ENCODE assay signal across 9 cellular contexts in the genomic region with DNA sequence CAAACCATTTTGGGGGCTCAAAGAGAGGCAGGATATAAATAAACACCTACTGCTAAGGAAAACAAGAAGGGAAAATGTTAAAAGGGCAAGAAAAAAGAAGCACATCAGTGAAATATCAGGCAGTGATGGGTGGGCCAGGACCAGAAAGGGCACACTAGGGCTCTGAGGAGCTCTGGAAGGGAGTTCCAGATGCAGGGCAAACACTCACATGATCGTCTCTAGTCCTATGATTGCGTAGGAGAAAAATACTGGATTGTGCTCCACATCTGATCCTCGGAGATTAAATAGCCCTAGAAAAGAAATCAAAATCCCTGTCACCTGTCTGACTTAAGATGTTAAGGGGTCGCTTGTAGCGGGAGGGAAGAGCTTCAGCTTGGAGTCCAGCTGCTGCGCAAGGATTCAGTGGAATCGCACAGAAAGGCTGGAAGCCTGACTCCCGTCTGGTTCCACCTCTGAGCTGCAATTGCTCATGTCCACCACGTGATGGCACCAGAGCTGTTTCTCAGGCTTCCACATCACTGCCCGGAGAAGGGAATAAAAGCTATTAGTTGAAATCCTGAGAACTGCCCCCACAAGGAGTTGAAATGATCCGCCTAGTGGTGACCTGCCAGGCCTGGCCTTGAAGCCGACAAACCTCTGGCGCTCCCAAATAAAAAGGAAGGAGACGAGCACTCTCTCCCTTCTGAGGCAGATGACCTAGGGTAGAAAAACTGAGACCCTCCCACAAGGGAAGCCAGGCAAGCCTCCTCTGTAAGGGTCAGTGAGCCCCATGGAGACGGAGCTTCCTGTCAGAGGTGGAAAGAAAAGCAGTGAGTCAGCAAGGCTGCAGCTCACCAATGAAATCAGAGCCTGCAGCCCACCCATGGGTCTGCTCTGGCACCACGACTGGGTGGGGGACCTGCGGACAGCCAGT. TPM values are rescaled to one million over a fixed set of nuclear protein-coding genes. Genes with fewer than 3 reads are reported as not detected.
DNase-seq lines count a peak whose midpoint lies in the region; ATAC-seq lines count a peak whose summit lies in the region.
"Had no signal": no experiment of that assay in that cellular context is flagged by ENCODE, and none has a peak within 500 bp of the region (broad histone marks: within the 10 kb centered on the region; RNA-seq: fewer than 3 reads in every experiment).

No MANE protein-coding gene starts in this region.

- no peaks in the 10 kb centered on the region for H3K27me3 ChIP-seq in BLaER1 treated with 17β-estradiol and CSF1 and Interleukin-3, amounts not matched to agents 10 nM and 100 nM
- no peaks in the 10 kb centered on the region for H3K27me3 ChIP-seq in endocrine pancreas (ENCODE audit: control insufficient read depth, insufficient read depth, low read length)
- H3K27me3 ChIP-seq in mesendoderm (ENCODE audit: insufficient read depth, low read length, poor library complexity): no peaks in the 10 kb centered on the region

- H3K4me1 ChIP-seq in BLaER1 treated with 17β-estradiol and CSF1 and Interleukin-3, amounts not matched to agents 10 nM and 100 nM: peaks cover 6 to 34% (median 22%) of the 10 kb centered on the region in 10 experiments
- H3K4me1 ChIP-seq in endocrine pancreas (ENCODE audit: control insufficient read depth, insufficient read depth, low read length) (no peaks in the 10 kb centered on the region), mesendoderm (ENCODE audit: control insufficient read depth, low read depth, low read length) (no peaks in the 10 kb centered on the region)

- peak overlapping the region; percentile 36 for H3K56ac ChIP-seq in mesendoderm (ENCODE audit: low read length)

- no peaks in the 10 kb centered on the region for H3K9me3 ChIP-seq in BLaER1 treated with 17β-estradiol and CSF1 and Interleukin-3, amounts not matched to agents 10 nM and 100 nM (replicated peaks in 1 of 11)
- no peaks in the 10 kb centered on the region for H3K9me3 ChIP-seq in endocrine pancreas (ENCODE audit: control insufficient read depth, low read length)

- no peak overlapping the region for H2AK5ac ChIP-seq in mesendoderm (ENCODE audit: low read length)

- H2BK5ac ChIP-seq in mesendoderm (ENCODE audit: low read length): no peak overlapping the region

- H3K23ac ChIP-seq in mesendoderm (ENCODE audit: low read length): no peak overlapping the region

- H3K79me2 ChIP-seq in mesendoderm (ENCODE audit: control insufficient read depth, insufficient read depth, low read length): no peaks in the 10 kb centered on the region

- peaks cover 23% of the 10 kb centered on the region for H3K4me1 Mint-ChIP-seq in activated CD8-positive, alpha-beta T cell treated with anti-CD3 and anti-CD28 coated beads, Interleukin-2, amount 10 ng/mL, durations not matched to agents 7 days and 5 days (ENCODE audit: low read depth)

- POLR2A ChIA-PET in activated CD8-positive, alpha-beta T cell treated with anti-CD3 and anti-CD28 coated beads, Interleukin-2, amount 10 ng/mL, durations not matched to agents 7 days and 5 days (lab: Charles Lee): interaction anchor here (0.9 to 1.1 kb wide), 3 partner anchors 26 to 50 kb away, joined by 3 to 5 read pairs (median 3); no protein-coding TSS in a partner anchor

- H3K4me2 ChIP-seq in BLaER1 treated with 17β-estradiol and CSF1 and Interleukin-3, amounts not matched to agents 10 nM and 100 nM: peak overlapping the region; percentile 22 to 77 (median 56); a peak in 21 of 22 replicates
- no peak overlapping the region for H3K4me2 ChIP-seq in mesendoderm (ENCODE audit: low read length)

- H3K9ac ChIP-seq in BLaER1 treated with 17β-estradiol and CSF1 and Interleukin-3, amounts not matched to agents 10 nM and 100 nM: peak overlapping the region in 9 of 11 experiments; percentile 19 to 56 (median 37); a peak in 14 of 22 replicates
- H3K9ac ChIP-seq in endocrine pancreas (ENCODE audit: control insufficient read depth, insufficient read depth, low read length) (peak overlapping the region; percentile 32), mesendoderm (ENCODE audit: low read length) (peak overlapping the region; percentile 36)

- peak overlapping the region; percentile 64 for H3K27ac Mint-ChIP-seq in activated CD8-positive, alpha-beta T cell treated with anti-CD3 and anti-CD28 coated beads, Interleukin-2, amount 10 ng/mL, durations not matched to agents 7 days and 5 days
- H3K27ac Mint-ChIP-seq: activated naive CD4-positive, alpha-beta T cell treated with anti-CD3 and anti-CD28 coated beads, Interleukin-2, amount 50 U/mL, for 24 hours had no signal

- CTCF ChIA-PET in activated CD8-positive, alpha-beta T cell treated with anti-CD3 and anti-CD28 coated beads, Interleukin-2, amount 10 ng/mL, durations not matched to agents 7 days and 5 days (lab: Charles Lee): interaction anchor here (0.7 to 5.4 kb wide), 63 partner anchors 9 to 415 kb away, joined by 3 to 53 read pairs (median 4); a partner anchor contains a TSS

- H3K4me3 Mint-ChIP-seq in activated CD8-positive, alpha-beta T cell treated with anti-CD3 and anti-CD28 coated beads, Interleukin-2, amount 10 ng/mL, durations not matched to agents 7 days and 5 days: no peak overlapping the region
- H3K4me3 Mint-ChIP-seq: activated naive CD4-positive, alpha-beta T cell treated with anti-CD3 and anti-CD28 coated beads, Interleukin-2, amount 50 U/mL, for 24 hours had no signal

- no peak overlapping the region for H3K4ac ChIP-seq in mesendoderm (ENCODE audit: low read depth, low read length)

- peak overlapping the region in 9 of 11 experiments; percentile 34 to 71 (median 56); a peak in 17 of 22 replicates for H3K27ac ChIP-seq in BLaER1 treated with 17β-estradiol and CSF1 and Interleukin-3, amounts not matched to agents 10 nM and 100 nM
- no peak overlapping the region for H3K27ac ChIP-seq in mesendoderm (ENCODE audit: low read depth, low read length)

- WGBS in mesendoderm (ENCODE audit: extremely low coverage, insufficient coverage, low lambda C conversion rate): no CpG with 5 or more reads among the region's 17 CpGs

- H3K9me3 Mint-ChIP-seq in activated CD8-positive, alpha-beta T cell treated with anti-CD3 and anti-CD28 coated beads, Interleukin-2, amount 10 ng/mL, durations not matched to agents 7 days and 5 days (ENCODE audit: insufficient read depth): no peaks in the 10 kb centered on the region
- H3K9me3 Mint-ChIP-seq: activated naive CD4-positive, alpha-beta T cell treated with anti-CD3 and anti-CD28 coated beads, Interleukin-2, amount 50 U/mL, for 24 hours had no signal

- H3K4me3 ChIP-seq in BLaER1 treated with 17β-estradiol and CSF1 and Interleukin-3, amounts not matched to agents 10 nM and 100 nM: peak overlapping the region in 1 of 10 experiments; percentile 5; a peak in 1 of 20 replicates
- H3K4me3 ChIP-seq in endocrine pancreas (ENCODE audit: control insufficient read depth, insufficient read depth, low read length) (no peak overlapping the region), mesendoderm (ENCODE audit: low read length) (no peak overlapping the region)

- peak; percentile 67 for ATAC-seq in HG03521 (IDR thresholded peaks at IDR 0.05; ENCODE audit: unreplicated experiment)
- ATAC-seq in activated CD8-positive, alpha-beta T cell treated with anti-CD3 and anti-CD28 coated beads, Interleukin-2, amount 10 ng/mL, durations not matched to agents 7 days and 5 days: peak; percentile 78

- no peak overlapping the region for H2BK15ac ChIP-seq in mesendoderm (replicated peaks; ENCODE audit: low read depth)

- DNase-seq in GM19240 (ENCODE audit: insufficient read length, low spot score) (peak; percentile 78), NCI-H774 (lab: John Stamatoyannopoulos, UW) (peak; percentile 29), mesendoderm (peak; percentile 98)
- peak; percentile 67 for DNase-seq in activated CD8-positive, alpha-beta T cell treated with anti-CD3 and anti-CD28 coated beads, Interleukin-2, amount 10 ng/mL, durations not matched to agents 7 days and 5 days
- DNase-seq in stimulated activated CD8-positive, alpha-beta memory T cell treated with anti-CD3 and anti-CD28 coated beads, Interleukin-15, amount 100 ng/mL, for 24 hours (ENCODE audit: low read depth): peak; percentile 21

- H3K36me3 ChIP-seq in BLaER1 treated with 17β-estradiol and CSF1 and Interleukin-3, amounts not matched to agents 10 nM and 100 nM: peaks cover 83 to 97% (median 86%) of the 10 kb centered on the region in 11 experiments
- H3K36me3 ChIP-seq in endocrine pancreas (ENCODE audit: control insufficient read depth, insufficient read depth, low read length) (peaks cover 7% of the 10 kb centered on the region), mesendoderm (ENCODE audit: control insufficient read depth, insufficient read depth, low read length) (peaks cover 2% of the 10 kb centered on the region)

- no peaks in the 10 kb centered on the region for H3K27me3 Mint-ChIP-seq in activated CD8-positive, alpha-beta T cell treated with anti-CD3 and anti-CD28 coated beads, Interleukin-2, amount 10 ng/mL, durations not matched to agents 7 days and 5 days (ENCODE audit: low read depth)
- H3K27me3 Mint-ChIP-seq: activated naive CD4-positive, alpha-beta T cell treated with anti-CD3 and anti-CD28 coated beads, Interleukin-2, amount 50 U/mL, for 24 hours had no signal

- no peak overlapping the region for H4K8ac ChIP-seq in mesendoderm (ENCODE audit: low read depth, low read length)

- no peak overlapping the region for H4K5ac ChIP-seq in mesendoderm (ENCODE audit: low read length)

- H3K79me1 ChIP-seq in mesendoderm (ENCODE audit: low read length): no peaks in the 10 kb centered on the region

- no peak overlapping the region for H2BK120ac ChIP-seq in mesendoderm (ENCODE audit: low read depth, low read length)

- peaks cover 0 to 15% (median 0%) of the 10 kb centered on the region in 11 experiments; a peak in 5 of 22 replicates for H4K20me1 ChIP-seq in BLaER1 treated with 17β-estradiol and CSF1 and Interleukin-3, amounts not matched to agents 10 nM and 100 nM

- H3K36me3 Mint-ChIP-seq in activated CD8-positive, alpha-beta T cell treated with anti-CD3 and anti-CD28 coated beads, Interleukin-2, amount 10 ng/mL, durations not matched to agents 7 days and 5 days (ENCODE audit: low read depth): peaks cover 69% of the 10 kb centered on the region

- H3K18ac ChIP-seq in mesendoderm (ENCODE audit: low read length): peak overlapping the region; percentile 43

RNA-seq across cellular contexts. Expression of a gene that starts 39.2 kb away (rescaled TPM):
- total RNA-seq in activated CD8-positive, alpha-beta T cell treated with anti-CD3 and anti-CD28 coated beads, Interleukin-2, amount 10 ng/mL, durations not matched to agents 7 days and 5 days: 100 to 1,000 TPM; 102 to 106 TPM
- polyA plus RNA-seq in mesendoderm (2013, experiment 1 of 2): 25.4 TPM
- polyA plus RNA-seq in mesendoderm (2013, experiment 2 of 2): 26.0 TPM

Comparison
In these comparisons a context has a peak if more than half of its experiments do, and no peak if none do; other contexts are left out.
1. DNase-seq: peak in every context shown above with its lines; median percentile 98 in mesendoderm; 78 in GM19240; 67 in activated CD8-positive, alpha-beta T cell treated with anti-CD3 and anti-CD28 coated beads, Interleukin-2, amount 10 ng/mL, durations not matched to agents 7 days and 5 days; 29 in NCI-H774; 21 in stimulated activated CD8-positive, alpha-beta memory T cell treated with anti-CD3 and anti-CD28 coated beads, Interleukin-15, amount 100 ng/mL, for 24 hours.